21 cellular contexts compared by ENCODE assay signal in genomic region chr5:107955321-107955720, GRCh38.
"Had no signal": no experiment of that assay in that cellular context is flagged by ENCODE, and none has a peak within 500 bp of the region (broad histone marks: within the 10 kb centered on the region; RNA-seq: fewer than 3 reads in every experiment).

No MANE protein-coding gene starts in this region.

- H3K27me3 Mint-ChIP-seq: effector memory CD8-positive, alpha-beta T cell; naive thymus-derived CD4-positive, alpha-beta T cell; stimulated activated naive B cell treated with anti-CD40 and anti-IgM and Interleukin-4, amounts not matched to agents 10 μg/mL and 1 μg/mL and 100 μg/mL, for 72 hours; stimulated activated naive CD8-positive, alpha-beta T cell treated with anti-CD3 and anti-CD28 coated beads, Interleukin-15, amount 100 ng/mL, for 72 hours had no signal

- H3K27ac Mint-ChIP-seq: effector memory CD8-positive, alpha-beta T cell; naive thymus-derived CD4-positive, alpha-beta T cell; nephron progenitor cell; stimulated activated naive B cell treated with anti-CD40 and anti-IgM and Interleukin-4, amounts not matched to agents 10 μg/mL and 1 μg/mL and 100 μg/mL, for 72 hours; stimulated activated naive CD8-positive, alpha-beta T cell treated with anti-CD3 and anti-CD28 coated beads, Interleukin-15, amount 100 ng/mL, for 72 hours had no signal

- DNase-seq: effector memory CD8-positive, alpha-beta T cell; gastrocnemius medialis; heart right ventricle; hypothalamus; kidney glomerular epithelial cell; naive thymus-derived CD4-positive, alpha-beta T cell; nephron progenitor cell; posterior cingulate gyrus; sigmoid colon; stimulated activated CD4-positive, alpha-beta T cell treated with anti-CD3 and anti-CD28 coated beads, Interleukin-2, amount 100 ng/mL, for 24 hours; stimulated activated CD4-positive, alpha-beta T cell treated with anti-CD3 and anti-CD28 coated beads, Interleukin-4, amount 100 ng/mL, for 4 hours; stimulated activated naive B cell treated with anti-CD40 and anti-IgM and Interleukin-4, amounts not matched to agents 10 μg/mL and 1 μg/mL and 100 μg/mL, for 72 hours; stimulated activated naive CD8-positive, alpha-beta T cell treated with anti-CD3 and anti-CD28 coated beads, Interleukin-15, amount 100 ng/mL, for 72 hours; testis; upper lobe of right lung had no signal

- H3K27me3 ChIP-seq: esophagus muscularis mucosa, gastrocnemius medialis, heart right ventricle, right atrium auricular region, sigmoid colon, testis, tibial nerve, upper lobe of right lung, vagina had no signal

- H3K4me3 ChIP-seq: esophagus muscularis mucosa, gastrocnemius medialis, heart right ventricle, right atrium auricular region, sigmoid colon, skin epidermis, testis, tibial nerve, upper lobe of right lung, vagina had no signal

- H3K27ac ChIP-seq: epithelial cell of prostate, esophagus muscularis mucosa, gastrocnemius medialis, heart right ventricle, right atrium auricular region, sigmoid colon, skin epidermis, testis, tibial nerve, upper lobe of right lung, vagina had no signal

- H3K4me3 Mint-ChIP-seq: effector memory CD8-positive, alpha-beta T cell; naive thymus-derived CD4-positive, alpha-beta T cell; nephron progenitor cell; stimulated activated naive B cell treated with anti-CD40 and anti-IgM and Interleukin-4, amounts not matched to agents 10 μg/mL and 1 μg/mL and 100 μg/mL, for 72 hours; stimulated activated naive CD8-positive, alpha-beta T cell treated with anti-CD3 and anti-CD28 coated beads, Interleukin-15, amount 100 ng/mL, for 72 hours had no signal

- ATAC-seq: effector memory CD8-positive, alpha-beta T cell; gastrocnemius medialis; heart right ventricle; naive thymus-derived CD4-positive, alpha-beta T cell; stimulated activated naive B cell treated with anti-CD40 and anti-IgM and Interleukin-4, amounts not matched to agents 10 μg/mL and 1 μg/mL and 100 μg/mL, for 72 hours; stimulated activated naive CD8-positive, alpha-beta T cell treated with anti-CD3 and anti-CD28 coated beads, Interleukin-15, amount 100 ng/mL, for 72 hours; upper lobe of right lung had no signal

- H3K9me3 Mint-ChIP-seq: effector memory CD8-positive, alpha-beta T cell; nephron progenitor cell; stimulated activated naive B cell treated with anti-CD40 and anti-IgM and Interleukin-4, amounts not matched to agents 10 μg/mL and 1 μg/mL and 100 μg/mL, for 72 hours; stimulated activated naive CD8-positive, alpha-beta T cell treated with anti-CD3 and anti-CD28 coated beads, Interleukin-15, amount 100 ng/mL, for 72 hours had no signal

- H3K9me3 ChIP-seq: esophagus muscularis mucosa, gastrocnemius medialis, heart right ventricle, right atrium auricular region, sigmoid colon, testis, tibial nerve, upper lobe of right lung, vagina had no signal

- H3K4me1 ChIP-seq: esophagus muscularis mucosa, right atrium auricular region, sigmoid colon, testis, tibial nerve, upper lobe of right lung, vagina had no signal

- H3K36me3 ChIP-seq: esophagus muscularis mucosa, gastrocnemius medialis, heart right ventricle, right atrium auricular region, sigmoid colon, tibial nerve, upper lobe of right lung, vagina had no signal
